In the genomic region with DNA sequence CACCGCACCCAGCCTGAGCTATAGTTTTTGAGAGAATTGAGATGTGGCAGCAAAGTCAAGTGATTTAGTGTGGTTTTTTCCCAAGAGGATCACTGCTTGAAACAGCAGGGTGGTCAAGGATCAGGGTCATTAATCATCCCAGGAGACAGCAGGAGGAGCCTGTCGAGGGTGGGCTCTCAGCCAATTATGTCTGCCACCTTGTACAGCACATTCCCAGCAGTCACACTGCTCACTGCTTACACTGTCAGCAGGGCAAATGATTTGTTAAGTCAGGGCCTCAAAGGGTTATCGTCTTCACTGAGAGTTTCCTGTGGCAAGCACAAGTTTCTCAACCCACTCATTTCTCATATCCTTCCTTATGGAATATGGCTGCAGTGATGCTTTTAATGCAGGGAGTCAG, we compare ENCODE assay signal across 1 cellular context.
TF ChIP-seq lines count a peak whose summit lies in the region.

No MANE protein-coding gene starts in this region.

TF ChIP-seq in endothelial cell of umbilical vein, 7 proteins besides CTCF, POLR2A, EP300 and RAD21:
- TF ChIP-seq FOS (IDR thresholded peaks at IDR 0.05; ENCODE audit: borderline replicate concordance, insufficient read depth, low read length) (no peak), POLR2AphosphoS5 (IDR thresholded peaks at IDR 0.05; ENCODE audit: insufficient read depth, low read depth, low read length) (peak; percentile 63), JUN (IDR thresholded peaks at IDR 0.05; ENCODE audit: borderline replicate concordance, insufficient read depth, insufficient read length, low read depth) (no peak), GATA2 (IDR thresholded peaks at IDR 0.05; ENCODE audit: insufficient read depth, insufficient read length, low read depth, low read length) (peak; percentile 72)
